19 cellular contexts compared by ENCODE assay signal in the genomic region with DNA sequence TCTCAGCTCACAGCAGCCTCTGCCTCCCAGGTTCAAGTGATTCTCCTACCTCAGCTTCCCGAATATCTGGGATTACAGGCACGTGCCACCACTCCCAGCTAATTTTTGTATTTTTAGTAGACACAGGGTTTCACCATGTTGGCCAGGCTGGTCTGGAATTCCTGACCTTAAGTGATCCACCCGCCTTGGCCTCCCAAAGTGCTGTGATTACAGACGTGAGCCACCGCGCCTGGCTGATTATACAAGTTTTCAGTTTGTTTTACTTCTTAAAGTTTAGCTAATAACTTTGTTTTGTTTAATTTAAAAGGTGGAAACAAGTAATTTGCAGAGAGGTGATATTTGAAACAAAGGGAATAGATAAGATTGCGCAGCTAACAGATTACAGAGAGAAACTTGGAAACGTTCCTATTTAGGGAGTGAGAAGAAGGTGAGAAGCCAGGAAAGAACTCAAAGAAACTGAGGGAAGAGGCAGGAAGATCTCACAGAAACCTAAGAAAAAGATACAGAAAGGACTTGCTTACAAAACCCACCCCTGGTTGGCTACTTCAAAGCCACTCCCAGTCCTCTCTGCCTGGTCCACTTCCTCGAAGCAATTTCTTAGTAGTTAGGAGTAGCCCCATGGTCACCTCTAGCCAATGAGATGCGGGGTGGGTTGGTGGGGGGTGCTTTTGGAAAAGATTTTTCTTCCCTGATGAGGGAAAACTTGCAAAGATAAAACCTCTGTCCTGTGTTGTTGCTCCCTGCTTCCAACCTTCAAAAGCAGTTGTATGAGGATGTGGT.
"Had no signal": no experiment of that assay in that cellular context is flagged by ENCODE, and none has a peak within 500 bp of the region (broad histone marks: within the 10 kb centered on the region; RNA-seq: fewer than 3 reads in every experiment).

No MANE protein-coding gene starts in this region.

- H3K27ac ChIP-seq: body of pancreas, coronary artery, gastrocnemius medialis, psoas muscle had no signal

- H3K27me3 ChIP-seq: body of pancreas, gastrocnemius medialis, upper lobe of left lung had no signal

- H3K4me3 ChIP-seq: body of pancreas, coronary artery, gastrocnemius medialis, psoas muscle, upper lobe of left lung had no signal

- DNase-seq: activated CD4-positive, alpha-beta T cell treated with anti-CD3 and anti-CD28 coated beads for 4 hours; activated CD8-positive, alpha-beta T cell treated with anti-CD3 and anti-CD28 coated beads for 36 hours; activated naive CD4-positive, alpha-beta T cell; activated naive CD8-positive, alpha-beta T cell treated with anti-CD3 and anti-CD28 coated beads for 36 hours; activated T-cell treated with anti-CD3 and anti-CD28 coated beads, Interleukin-2, amount 50 U/mL, for 1 hour; amniotic stem cell; body of pancreas; gastrocnemius medialis; head of caudate nucleus; kidney; psoas muscle; right cardiac atrium; stimulated activated CD4-positive, alpha-beta T cell treated with anti-CD3 and anti-CD28 coated beads, Interleukin-2, amount 100 ng/mL, for 24 hours; stimulated activated naive CD8-positive, alpha-beta T cell treated with anti-CD3 and anti-CD28 coated beads, Interleukin-15, Interleukin-2, amounts not matched to agents 100 U/mL and 50 U/mL, for 24 hours had no signal

- FAIRE-seq: endometrium, kidney had no signal

- H3K36me3 ChIP-seq: gastrocnemius medialis, upper lobe of left lung had no signal

- H3K9me3 ChIP-seq: body of pancreas, gastrocnemius medialis, psoas muscle, upper lobe of left lung had no signal

- ATAC-seq: activated CD8-positive, alpha-beta T cell treated with anti-CD3 and anti-CD28 coated beads for 36 hours; activated T-helper 17 cell treated with anti-CD3 and anti-CD28 coated beads, Interleukin-2, amount 50 U/mL, for 72 hours; body of pancreas; gastrocnemius medialis; psoas muscle; stimulated activated naive CD8-positive, alpha-beta T cell treated with anti-CD3 and anti-CD28 coated beads, Interleukin-15, Interleukin-2, amounts not matched to agents 100 U/mL and 50 U/mL, for 24 hours; WTC11 had no signal
